Comparison of ENCODE assay signal across 1 cellular context in the genomic region with DNA sequence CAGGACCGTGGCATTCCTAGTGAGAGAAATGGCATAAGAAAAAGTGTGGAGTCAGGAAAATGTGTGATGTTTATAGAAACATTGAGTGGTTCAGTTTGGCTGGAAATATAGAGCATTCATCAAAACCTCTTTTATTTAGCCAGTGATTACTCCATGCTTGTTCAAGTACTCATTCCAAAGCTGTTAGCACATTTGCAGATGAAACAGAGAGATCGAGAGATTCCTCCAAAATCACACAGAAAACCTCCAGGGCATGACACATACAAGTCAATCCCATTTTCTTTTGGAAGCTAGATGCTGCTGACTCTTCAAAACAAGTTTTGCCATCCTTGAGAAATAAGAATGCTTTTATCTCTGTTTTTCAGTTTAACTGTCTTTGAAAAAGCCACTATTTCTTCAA.
TF ChIP-seq lines count a peak whose summit lies in the region.

No MANE protein-coding gene starts in this region.

TF ChIP-seq in H1, 55 proteins besides CTCF, POLR2A, EP300 and RAD21:
- TF ChIP-seq GABPA (IDR thresholded peaks at IDR 0.05; ENCODE audit: borderline replicate concordance, insufficient read depth, low read length) (no peak), TBP (IDR thresholded peaks at IDR 0.05; ENCODE audit: low read depth, low read length) (no peak), SIRT6 (IDR thresholded peaks at IDR 0.05; ENCODE audit: low read length) (no peak), FOSL1 (IDR thresholded peaks at IDR 0.05; ENCODE audit: insufficient read depth, low read depth, low read length) (no peak), JUN (IDR thresholded peaks at IDR 0.05; ENCODE audit: low read depth, low read length) (no peak), RNF2 (IDR thresholded peaks at IDR 0.05; ENCODE audit: borderline replicate concordance, low read depth, low read length, missing control alignments, poor library complexity, severe bottlenecking) (no peak), HDAC2 (IDR thresholded peaks at IDR 0.05; ENCODE audit: borderline replicate concordance in 1 of 2, low read depth in 2 of 2, low read length in 2 of 2) (no peak), CHD2 (IDR thresholded peaks at IDR 0.05; ENCODE audit: low read length) (no peak), SP2 (IDR thresholded peaks at IDR 0.05; ENCODE audit: low read length) (no peak), CBX8 (IDR thresholded peaks at IDR 0.05; ENCODE audit: borderline replicate concordance, low read depth, low read length) (no peak)
- TF ChIP-seq, protein P1, sequence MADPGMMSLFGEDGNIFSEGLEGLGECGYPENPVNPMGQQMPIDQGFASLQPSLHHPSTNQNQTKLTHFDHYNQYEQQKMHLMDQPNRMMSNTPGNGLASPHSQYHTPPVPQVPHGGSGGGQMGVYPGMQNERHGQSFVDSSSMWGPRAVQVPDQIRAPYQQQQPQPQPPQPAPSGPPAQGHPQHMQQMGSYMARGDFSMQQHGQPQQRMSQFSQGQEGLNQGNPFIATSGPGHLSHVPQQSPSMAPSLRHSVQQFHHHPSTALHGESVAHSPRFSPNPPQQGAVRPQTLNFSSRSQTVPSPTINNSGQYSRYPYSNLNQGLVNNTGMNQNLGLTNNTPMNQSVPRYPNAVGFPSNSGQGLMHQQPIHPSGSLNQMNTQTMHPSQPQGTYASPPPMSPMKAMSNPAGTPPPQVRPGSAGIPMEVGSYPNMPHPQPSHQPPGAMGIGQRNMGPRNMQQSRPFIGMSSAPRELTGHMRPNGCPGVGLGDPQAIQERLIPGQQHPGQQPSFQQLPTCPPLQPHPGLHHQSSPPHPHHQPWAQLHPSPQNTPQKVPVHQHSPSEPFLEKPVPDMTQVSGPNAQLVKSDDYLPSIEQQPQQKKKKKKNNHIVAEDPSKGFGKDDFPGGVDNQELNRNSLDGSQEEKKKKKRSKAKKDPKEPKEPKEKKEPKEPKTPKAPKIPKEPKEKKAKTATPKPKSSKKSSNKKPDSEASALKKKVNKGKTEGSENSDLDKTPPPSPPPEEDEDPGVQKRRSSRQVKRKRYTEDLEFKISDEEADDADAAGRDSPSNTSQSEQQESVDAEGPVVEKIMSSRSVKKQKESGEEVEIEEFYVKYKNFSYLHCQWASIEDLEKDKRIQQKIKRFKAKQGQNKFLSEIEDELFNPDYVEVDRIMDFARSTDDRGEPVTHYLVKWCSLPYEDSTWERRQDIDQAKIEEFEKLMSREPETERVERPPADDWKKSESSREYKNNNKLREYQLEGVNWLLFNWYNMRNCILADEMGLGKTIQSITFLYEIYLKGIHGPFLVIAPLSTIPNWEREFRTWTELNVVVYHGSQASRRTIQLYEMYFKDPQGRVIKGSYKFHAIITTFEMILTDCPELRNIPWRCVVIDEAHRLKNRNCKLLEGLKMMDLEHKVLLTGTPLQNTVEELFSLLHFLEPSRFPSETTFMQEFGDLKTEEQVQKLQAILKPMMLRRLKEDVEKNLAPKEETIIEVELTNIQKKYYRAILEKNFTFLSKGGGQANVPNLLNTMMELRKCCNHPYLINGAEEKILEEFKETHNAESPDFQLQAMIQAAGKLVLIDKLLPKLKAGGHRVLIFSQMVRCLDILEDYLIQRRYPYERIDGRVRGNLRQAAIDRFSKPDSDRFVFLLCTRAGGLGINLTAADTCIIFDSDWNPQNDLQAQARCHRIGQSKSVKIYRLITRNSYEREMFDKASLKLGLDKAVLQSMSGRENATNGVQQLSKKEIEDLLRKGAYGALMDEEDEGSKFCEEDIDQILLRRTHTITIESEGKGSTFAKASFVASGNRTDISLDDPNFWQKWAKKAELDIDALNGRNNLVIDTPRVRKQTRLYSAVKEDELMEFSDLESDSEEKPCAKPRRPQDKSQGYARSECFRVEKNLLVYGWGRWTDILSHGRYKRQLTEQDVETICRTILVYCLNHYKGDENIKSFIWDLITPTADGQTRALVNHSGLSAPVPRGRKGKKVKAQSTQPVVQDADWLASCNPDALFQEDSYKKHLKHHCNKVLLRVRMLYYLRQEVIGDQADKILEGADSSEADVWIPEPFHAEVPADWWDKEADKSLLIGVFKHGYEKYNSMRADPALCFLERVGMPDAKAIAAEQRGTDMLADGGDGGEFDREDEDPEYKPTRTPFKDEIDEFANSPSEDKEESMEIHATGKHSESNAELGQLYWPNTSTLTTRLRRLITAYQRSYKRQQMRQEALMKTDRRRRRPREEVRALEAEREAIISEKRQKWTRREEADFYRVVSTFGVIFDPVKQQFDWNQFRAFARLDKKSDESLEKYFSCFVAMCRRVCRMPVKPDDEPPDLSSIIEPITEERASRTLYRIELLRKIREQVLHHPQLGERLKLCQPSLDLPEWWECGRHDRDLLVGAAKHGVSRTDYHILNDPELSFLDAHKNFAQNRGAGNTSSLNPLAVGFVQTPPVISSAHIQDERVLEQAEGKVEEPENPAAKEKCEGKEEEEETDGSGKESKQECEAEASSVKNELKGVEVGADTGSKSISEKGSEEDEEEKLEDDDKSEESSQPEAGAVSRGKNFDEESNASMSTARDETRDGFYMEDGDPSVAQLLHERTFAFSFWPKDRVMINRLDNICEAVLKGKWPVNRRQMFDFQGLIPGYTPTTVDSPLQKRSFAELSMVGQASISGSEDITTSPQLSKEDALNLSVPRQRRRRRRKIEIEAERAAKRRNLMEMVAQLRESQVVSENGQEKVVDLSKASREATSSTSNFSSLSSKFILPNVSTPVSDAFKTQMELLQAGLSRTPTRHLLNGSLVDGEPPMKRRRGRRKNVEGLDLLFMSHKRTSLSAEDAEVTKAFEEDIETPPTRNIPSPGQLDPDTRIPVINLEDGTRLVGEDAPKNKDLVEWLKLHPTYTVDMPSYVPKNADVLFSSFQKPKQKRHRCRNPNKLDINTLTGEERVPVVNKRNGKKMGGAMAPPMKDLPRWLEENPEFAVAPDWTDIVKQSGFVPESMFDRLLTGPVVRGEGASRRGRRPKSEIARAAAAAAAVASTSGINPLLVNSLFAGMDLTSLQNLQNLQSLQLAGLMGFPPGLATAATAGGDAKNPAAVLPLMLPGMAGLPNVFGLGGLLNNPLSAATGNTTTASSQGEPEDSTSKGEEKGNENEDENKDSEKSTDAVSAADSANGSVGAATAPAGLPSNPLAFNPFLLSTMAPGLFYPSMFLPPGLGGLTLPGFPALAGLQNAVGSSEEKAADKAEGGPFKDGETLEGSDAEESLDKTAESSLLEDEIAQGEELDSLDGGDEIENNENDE (IDR thresholded peaks at IDR 0.05; ENCODE audit: insufficient replicate concordance, low read length), result no peak
